ENCODE assay signal across 25 cellular contexts in the genomic region with DNA sequence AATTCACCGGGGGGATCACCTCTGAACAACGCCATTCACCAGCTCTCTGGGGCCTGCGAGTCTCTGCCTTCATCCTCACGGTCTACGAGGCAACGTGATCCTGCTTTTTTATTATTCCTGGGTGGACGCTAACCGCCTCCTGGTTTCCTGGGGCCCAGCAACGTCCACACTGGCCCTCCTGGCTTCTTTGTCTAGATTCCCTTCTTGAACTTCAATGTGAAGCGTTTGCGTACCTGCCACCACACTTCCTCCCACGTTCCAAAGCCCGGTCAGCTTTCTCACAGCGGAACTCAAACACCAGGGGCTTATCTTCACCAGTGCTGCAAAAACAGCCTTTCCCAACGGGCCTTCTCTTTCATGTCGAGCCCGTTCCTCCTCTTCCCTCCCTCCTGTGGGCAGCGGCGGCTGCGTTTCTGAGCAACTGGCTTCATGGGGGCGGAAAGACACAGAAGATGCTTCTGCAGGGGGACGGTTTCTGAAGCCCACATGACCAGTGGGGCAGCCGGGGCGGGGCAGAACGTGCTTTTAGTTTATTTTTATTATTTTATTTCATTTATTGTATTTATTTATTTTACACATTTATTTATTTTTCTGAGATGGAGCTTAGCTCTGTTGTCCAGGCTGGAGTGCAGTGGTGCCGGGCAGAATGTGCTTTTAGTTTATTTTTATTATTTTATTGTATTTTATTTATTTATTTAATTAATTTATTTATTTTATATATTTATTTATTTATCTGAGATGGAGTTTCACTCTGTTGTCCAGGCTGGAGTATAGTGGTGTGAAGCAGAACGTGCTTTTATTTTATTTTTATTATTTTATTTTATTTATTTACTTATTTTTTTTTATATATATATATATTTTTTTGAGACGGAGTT.
"Had no signal": no experiment of that assay in that cellular context is flagged by ENCODE, and none has a peak within 500 bp of the region (broad histone marks: within the 10 kb centered on the region; RNA-seq: fewer than 3 reads in every experiment).

No MANE protein-coding gene starts in this region.

- H3K36me3 Mint-ChIP-seq: activated naive CD4-positive, alpha-beta T cell treated with anti-CD3 and anti-CD28 coated beads, Interleukin-2, amount 10 ng/mL, durations not matched to agents 7 days and 5 days; immature natural killer cell; mesothelial cell of epicardium had no signal

- H3K4me1 Mint-ChIP-seq: activated naive CD4-positive, alpha-beta T cell treated with anti-CD3 and anti-CD28 coated beads, Interleukin-2, amount 10 ng/mL, durations not matched to agents 7 days and 5 days; immature natural killer cell; naive thymus-derived CD8-positive, alpha-beta T cell had no signal

- H3K4me1 ChIP-seq: colonic mucosa, left ventricle myocardium inferior, pancreas, testis, upper lobe of left lung had no signal

- H3K27ac Mint-ChIP-seq: activated naive CD4-positive, alpha-beta T cell treated with anti-CD3 and anti-CD28 coated beads, Interleukin-2, amount 10 ng/mL, durations not matched to agents 7 days and 5 days; immature natural killer cell; mesothelial cell of epicardium; naive thymus-derived CD8-positive, alpha-beta T cell had no signal

- DNase-seq: activated CD4-positive, alpha-beta T cell treated with anti-CD3 and anti-CD28 coated beads for 1 hour; activated CD4-positive, alpha-beta T cell treated with anti-CD3 and anti-CD28 coated beads, Interleukin-2, amount 50 U/mL, for 4 hours; activated effector memory CD4-positive, alpha-beta T cell treated with anti-CD3 and anti-CD28 coated beads, Interleukin-2, amount 50 U/mL, for 16 hours; activated naive CD4-positive, alpha-beta T cell treated with anti-CD3 and anti-CD28 coated beads, Interleukin-2, amount 10 ng/mL, durations not matched to agents 7 days and 5 days; activated T-cell treated with anti-CD3 and anti-CD28 coated beads for 4 hours; amygdala; colonic mucosa; foreskin fibroblast; immature natural killer cell; left ventricle myocardium inferior; mammary epithelial cell; naive thymus-derived CD8-positive, alpha-beta T cell; pancreas; SK-N-SH; stimulated activated CD4-positive, alpha-beta T cell treated with anti-CD3 and anti-CD28 coated beads, Interleukin-4, amount 100 ng/mL, for 1 hour; stimulated activated naive CD4-positive, alpha-beta T cell; testis; upper lobe of left lung; WERI-Rb-1 had no signal

- H3K9me3 Mint-ChIP-seq: activated naive CD4-positive, alpha-beta T cell treated with anti-CD3 and anti-CD28 coated beads, Interleukin-2, amount 10 ng/mL, durations not matched to agents 7 days and 5 days; immature natural killer cell; mesothelial cell of epicardium; naive thymus-derived CD8-positive, alpha-beta T cell had no signal

- ATAC-seq: naive thymus-derived CD8-positive, alpha-beta T cell; pancreas; sciatic nerve had no signal

- FAIRE-seq: bronchial epithelial cell, endometrium, pancreas had no signal

- H3K4me3 Mint-ChIP-seq: activated naive CD4-positive, alpha-beta T cell treated with anti-CD3 and anti-CD28 coated beads, Interleukin-2, amount 10 ng/mL, durations not matched to agents 7 days and 5 days; immature natural killer cell; mesothelial cell of epicardium; naive thymus-derived CD8-positive, alpha-beta T cell had no signal

- H3K9me3 ChIP-seq: colonic mucosa, left ventricle myocardium inferior, neutrophil, pancreas, SK-N-SH, testis, upper lobe of left lung had no signal

- H3K4me3 ChIP-seq: colonic mucosa, left ventricle myocardium inferior, pancreas, smooth muscle cell, testis, upper lobe of left lung had no signal

- H3K36me3 ChIP-seq: colonic mucosa, left ventricle myocardium inferior, neutrophil, pancreas, upper lobe of left lung, WERI-Rb-1 had no signal

- H3K27ac ChIP-seq: colonic mucosa, left ventricle myocardium inferior, neutrophil, pancreas, testis, upper lobe of left lung, WERI-Rb-1 had no signal

- H3K27me3 ChIP-seq: colonic mucosa, neutrophil, testis, upper lobe of left lung had no signal
